Comparison of ENCODE assay signal across 8 cellular contexts in genomic region chr6:26204332-26205160, GRCh38.
A peak's percentile ranks its signal among the peaks of the same experiment; 100 is the strongest.
DNase-seq lines count a peak whose midpoint lies in the region; ATAC-seq and TF ChIP-seq lines count a peak whose summit lies in the region.

No MANE protein-coding gene starts in this region.

- H3K4me3 ChIP-seq in lower lobe of right lung, result peak overlapping the region; percentile 60

- TF ChIP-seq CTCF in lower lobe of right lung (IDR thresholded peaks at IDR 0.05), result peak; percentile 42

- DNase-seq in C1 segment of cervical spinal cord (lab: John Stamatoyannopoulos, UW) (peak; percentile 71 to 98 (median 94)), NCI-H748 (lab: John Stamatoyannopoulos, UW; ENCODE audit: unreplicated experiment) (peak; percentile 99), lower lobe of right lung (peak; percentile 90)
- DNase-seq in activated CD4-positive, alpha-beta T cell treated with anti-CD3 and anti-CD28 coated beads, Interleukin-2, amount 50 U/mL, for 48 hours, result peak; percentile 81 to 86
- DNase-seq in effector CD4-positive, alpha-beta T cell, result peak; percentile 78
- DNase-seq in stimulated activated CD4-positive, alpha-beta T cell treated with anti-CD3 and anti-CD28 coated beads, TNF-alpha, amount 100 ng/mL, for 24 hours (ENCODE audit: low read depth in 3 of 3), result peak in 2 of 3 experiments; percentile 78 to 80

- peak; percentile 44 for ATAC-seq in GM19328 (IDR thresholded peaks at IDR 0.05; ENCODE audit: unreplicated experiment)
- peak; percentile 50 for ATAC-seq in HG03520 (IDR thresholded peaks at IDR 0.05; ENCODE audit: unreplicated experiment)
- peak; percentile 91 to 93 for ATAC-seq in lower lobe of right lung

- H3K4me1 ChIP-seq in lower lobe of right lung, result no peaks in the 10 kb centered on the region

- H3K9me3 ChIP-seq in lower lobe of right lung, result no peaks in the 10 kb centered on the region

- H3K27ac ChIP-seq in lower lobe of right lung, result peak overlapping the region; percentile 96

- H3K27me3 ChIP-seq in lower lobe of right lung (ENCODE audit: low read depth), result peaks cover 58% of the 10 kb centered on the region

- H3K36me3 ChIP-seq in lower lobe of right lung, result no peaks in the 10 kb centered on the region

- intact Hi-C loops in lower lobe of right lung (cut with DNase I), result no loop called here

Comparison
In these comparisons a context has a peak if more than half of its experiments do, and no peak if none do; other contexts are left out.
1. Peak in every context shown above with its lines: DNase-seq, ATAC-seq, H3K4me3 ChIP-seq and H3K27ac ChIP-seq.